ENCODE assay signal across 23 cellular contexts in genomic region chr2:108073425-108074072, GRCh38.
"Had no signal": no experiment of that assay in that cellular context is flagged by ENCODE, and none has a peak within 500 bp of the region (broad histone marks: within the 10 kb centered on the region; RNA-seq: fewer than 3 reads in every experiment).

No MANE protein-coding gene starts in this region.

- H3K4me1 Mint-ChIP-seq: immature natural killer cell; mesothelial cell of epicardium; naive thymus-derived CD4-positive, alpha-beta T cell had no signal

- H3K9me3 Mint-ChIP-seq: mesothelial cell of epicardium had no signal

- ATAC-seq: foreskin keratinocyte; gastroesophageal sphincter; heart right ventricle; left colon; left lung; left ventricle myocardium superior; lower lobe of right lung; naive thymus-derived CD4-positive, alpha-beta T cell had no signal

- DNase-seq: dermis blood vessel endothelial cell; dorsolateral prefrontal cortex; effector CD4-positive, alpha-beta T cell; effector memory CD4-positive, alpha-beta T cell; foreskin keratinocyte; head of caudate nucleus; heart right ventricle; hypothalamus; immature natural killer cell; islet precursor cell; kidney; kidney glomerular epithelial cell; left colon; left lung; left ventricle myocardium superior; lower lobe of right lung; mesenchymal stem cell; naive thymus-derived CD4-positive, alpha-beta T cell had no signal

- H3K36me3 Mint-ChIP-seq: immature natural killer cell; mesothelial cell of epicardium; naive thymus-derived CD4-positive, alpha-beta T cell had no signal

- H3K36me3 ChIP-seq: esophagus muscularis mucosa, gastroesophageal sphincter, heart right ventricle, left lung, lower lobe of right lung had no signal

- H3K27ac Mint-ChIP-seq: immature natural killer cell; mesothelial cell of epicardium; naive thymus-derived CD4-positive, alpha-beta T cell had no signal

- H3K4me3 ChIP-seq: coronary artery, dorsolateral prefrontal cortex, esophagus muscularis mucosa, gastroesophageal sphincter, heart right ventricle, hepatocyte, left lung, lower lobe of right lung had no signal

- H3K27me3 ChIP-seq: esophagus muscularis mucosa, foreskin keratinocyte, gastroesophageal sphincter, hepatocyte had no signal

- H3K4me3 Mint-ChIP-seq: immature natural killer cell; mesothelial cell of epicardium; naive thymus-derived CD4-positive, alpha-beta T cell had no signal
